In genomic region chr12:31589582-31589895, GRCh38 we compare ENCODE assay signal across 1 cellular context.
TF ChIP-seq lines count a peak whose summit lies in the region.

No MANE protein-coding gene starts in this region.

TF ChIP-seq in GM12878, 131 proteins besides CTCF, POLR2A, EP300 and RAD21 (continued from another document and continues in another):
- TF ChIP-seq, protein P1, sequence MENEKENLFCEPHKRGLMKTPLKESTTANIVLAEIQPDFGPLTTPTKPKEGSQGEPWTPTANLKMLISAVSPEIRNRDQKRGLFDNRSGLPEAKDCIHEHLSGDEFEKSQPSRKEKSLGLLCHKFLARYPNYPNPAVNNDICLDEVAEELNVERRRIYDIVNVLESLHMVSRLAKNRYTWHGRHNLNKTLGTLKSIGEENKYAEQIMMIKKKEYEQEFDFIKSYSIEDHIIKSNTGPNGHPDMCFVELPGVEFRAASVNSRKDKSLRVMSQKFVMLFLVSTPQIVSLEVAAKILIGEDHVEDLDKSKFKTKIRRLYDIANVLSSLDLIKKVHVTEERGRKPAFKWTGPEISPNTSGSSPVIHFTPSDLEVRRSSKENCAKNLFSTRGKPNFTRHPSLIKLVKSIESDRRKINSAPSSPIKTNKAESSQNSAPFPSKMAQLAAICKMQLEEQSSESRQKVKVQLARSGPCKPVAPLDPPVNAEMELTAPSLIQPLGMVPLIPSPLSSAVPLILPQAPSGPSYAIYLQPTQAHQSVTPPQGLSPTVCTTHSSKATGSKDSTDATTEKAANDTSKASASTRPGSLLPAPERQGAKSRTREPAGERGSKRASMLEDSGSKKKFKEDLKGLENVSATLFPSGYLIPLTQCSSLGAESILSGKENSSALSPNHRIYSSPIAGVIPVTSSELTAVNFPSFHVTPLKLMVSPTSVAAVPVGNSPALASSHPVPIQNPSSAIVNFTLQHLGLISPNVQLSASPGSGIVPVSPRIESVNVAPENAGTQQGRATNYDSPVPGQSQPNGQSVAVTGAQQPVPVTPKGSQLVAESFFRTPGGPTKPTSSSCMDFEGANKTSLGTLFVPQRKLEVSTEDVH (IDR thresholded peaks at IDR 0.05; ENCODE audit: low read depth, partially characterized antibody) = no peak
- TF ChIP-seq IKZF2 (IDR thresholded peaks at IDR 0.05) (no peak), SMARCA5 (IDR thresholded peaks at IDR 0.05) (no peak), CHD2 (IDR thresholded peaks at IDR 0.05; ENCODE audit: borderline replicate concordance, low read depth, low read length) (no peak), TCF12 (IDR thresholded peaks at IDR 0.05; ENCODE audit: low read depth, low read length) (no peak), RCOR1 (conservative IDR thresholded peaks at IDR 0.05; ENCODE audit: low read depth, low read length) (no peak), SRF (IDR thresholded peaks at IDR 0.05; ENCODE audit: low read depth in 2 of 2, low read length in 2 of 2) (no peak), CREB1 (IDR thresholded peaks at IDR 0.05; ENCODE audit: low read depth) (peak; percentile 83), ZNF592 (IDR thresholded peaks at IDR 0.05) (no peak), EGR1 (IDR thresholded peaks at IDR 0.05; ENCODE audit: borderline replicate concordance in 1 of 2, low read depth in 2 of 2, low read length in 2 of 2) (0 out of 3 replicates have a peak, but pooled peaks of 1 of the 2 experiments have one; percentile 12), BACH1 (IDR thresholded peaks at IDR 0.05; ENCODE audit: borderline replicate concordance) (no peak), SP1 (IDR thresholded peaks at IDR 0.05; ENCODE audit: low read depth, low read length) (no peak), ZNF217 (IDR thresholded peaks at IDR 0.05) (no peak), MTA2 (IDR thresholded peaks at IDR 0.05; ENCODE audit: low read depth) (no peak), FOXM1 (IDR thresholded peaks at IDR 0.05; ENCODE audit: low read depth, low read length) (no peak), RELB (IDR thresholded peaks at IDR 0.05; ENCODE audit: low read depth) (no peak), NR2C1 (IDR thresholded peaks at IDR 0.05) (no peak), ZNF622 (IDR thresholded peaks at IDR 0.05) (no peak), NBN (IDR thresholded peaks at IDR 0.05) (no peak), ZBTB4 (CRISPR knock-in tag; IDR thresholded peaks at IDR 0.05) (no peak), USF1 (IDR thresholded peaks at IDR 0.05; ENCODE audit: borderline replicate concordance, extremely low read length, insufficient read depth, low read depth, low read length) (no peak), CBX3 (IDR thresholded peaks at IDR 0.05; ENCODE audit: borderline replicate concordance, low read depth) (no peak), ETV6 (conservative IDR thresholded peaks at IDR 0.05 in 1 of 2, IDR thresholded peaks at IDR 0.05 in 1 of 2; ENCODE audit: borderline replicate concordance in 1 of 2, low read depth in 1 of 2) (no peak), BCL3 (IDR thresholded peaks at IDR 0.05; ENCODE audit: borderline replicate concordance, insufficient read depth, low read depth, low read length, poor library complexity, severe bottlenecking) (no peak), CEBPB (IDR thresholded peaks at IDR 0.05; ENCODE audit: borderline replicate concordance in 1 of 2, low read depth in 2 of 2, low read length in 2 of 2) (no peak)
- TF ChIP-seq, protein P2, sequence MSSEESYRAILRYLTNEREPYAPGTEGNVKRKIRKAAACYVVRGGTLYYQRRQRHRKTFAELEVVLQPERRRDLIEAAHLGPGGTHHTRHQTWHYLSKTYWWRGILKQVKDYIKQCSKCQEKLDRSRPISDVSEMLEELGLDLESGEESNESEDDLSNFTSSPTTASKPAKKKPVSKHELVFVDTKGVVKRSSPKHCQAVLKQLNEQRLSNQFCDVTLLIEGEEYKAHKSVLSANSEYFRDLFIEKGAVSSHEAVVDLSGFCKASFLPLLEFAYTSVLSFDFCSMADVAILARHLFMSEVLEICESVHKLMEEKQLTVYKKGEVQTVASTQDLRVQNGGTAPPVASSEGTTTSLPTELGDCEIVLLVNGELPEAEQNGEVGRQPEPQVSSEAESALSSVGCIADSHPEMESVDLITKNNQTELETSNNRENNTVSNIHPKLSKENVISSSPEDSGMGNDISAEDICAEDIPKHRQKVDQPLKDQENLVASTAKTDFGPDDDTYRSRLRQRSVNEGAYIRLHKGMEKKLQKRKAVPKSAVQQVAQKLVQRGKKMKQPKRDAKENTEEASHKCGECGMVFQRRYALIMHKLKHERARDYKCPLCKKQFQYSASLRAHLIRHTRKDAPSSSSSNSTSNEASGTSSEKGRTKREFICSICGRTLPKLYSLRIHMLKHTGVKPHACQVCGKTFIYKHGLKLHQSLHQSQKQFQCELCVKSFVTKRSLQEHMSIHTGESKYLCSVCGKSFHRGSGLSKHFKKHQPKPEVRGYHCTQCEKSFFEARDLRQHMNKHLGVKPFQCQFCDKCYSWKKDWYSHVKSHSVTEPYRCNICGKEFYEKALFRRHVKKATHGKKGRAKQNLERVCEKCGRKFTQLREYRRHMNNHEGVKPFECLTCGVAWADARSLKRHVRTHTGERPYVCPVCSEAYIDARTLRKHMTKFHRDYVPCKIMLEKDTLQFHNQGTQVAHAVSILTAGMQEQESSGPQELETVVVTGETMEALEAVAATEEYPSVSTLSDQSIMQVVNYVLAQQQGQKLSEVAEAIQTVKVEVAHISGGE (CRISPR knock-in tag; IDR thresholded peaks at IDR 0.05) = no peak
- TF ChIP-seq, protein P3, sequence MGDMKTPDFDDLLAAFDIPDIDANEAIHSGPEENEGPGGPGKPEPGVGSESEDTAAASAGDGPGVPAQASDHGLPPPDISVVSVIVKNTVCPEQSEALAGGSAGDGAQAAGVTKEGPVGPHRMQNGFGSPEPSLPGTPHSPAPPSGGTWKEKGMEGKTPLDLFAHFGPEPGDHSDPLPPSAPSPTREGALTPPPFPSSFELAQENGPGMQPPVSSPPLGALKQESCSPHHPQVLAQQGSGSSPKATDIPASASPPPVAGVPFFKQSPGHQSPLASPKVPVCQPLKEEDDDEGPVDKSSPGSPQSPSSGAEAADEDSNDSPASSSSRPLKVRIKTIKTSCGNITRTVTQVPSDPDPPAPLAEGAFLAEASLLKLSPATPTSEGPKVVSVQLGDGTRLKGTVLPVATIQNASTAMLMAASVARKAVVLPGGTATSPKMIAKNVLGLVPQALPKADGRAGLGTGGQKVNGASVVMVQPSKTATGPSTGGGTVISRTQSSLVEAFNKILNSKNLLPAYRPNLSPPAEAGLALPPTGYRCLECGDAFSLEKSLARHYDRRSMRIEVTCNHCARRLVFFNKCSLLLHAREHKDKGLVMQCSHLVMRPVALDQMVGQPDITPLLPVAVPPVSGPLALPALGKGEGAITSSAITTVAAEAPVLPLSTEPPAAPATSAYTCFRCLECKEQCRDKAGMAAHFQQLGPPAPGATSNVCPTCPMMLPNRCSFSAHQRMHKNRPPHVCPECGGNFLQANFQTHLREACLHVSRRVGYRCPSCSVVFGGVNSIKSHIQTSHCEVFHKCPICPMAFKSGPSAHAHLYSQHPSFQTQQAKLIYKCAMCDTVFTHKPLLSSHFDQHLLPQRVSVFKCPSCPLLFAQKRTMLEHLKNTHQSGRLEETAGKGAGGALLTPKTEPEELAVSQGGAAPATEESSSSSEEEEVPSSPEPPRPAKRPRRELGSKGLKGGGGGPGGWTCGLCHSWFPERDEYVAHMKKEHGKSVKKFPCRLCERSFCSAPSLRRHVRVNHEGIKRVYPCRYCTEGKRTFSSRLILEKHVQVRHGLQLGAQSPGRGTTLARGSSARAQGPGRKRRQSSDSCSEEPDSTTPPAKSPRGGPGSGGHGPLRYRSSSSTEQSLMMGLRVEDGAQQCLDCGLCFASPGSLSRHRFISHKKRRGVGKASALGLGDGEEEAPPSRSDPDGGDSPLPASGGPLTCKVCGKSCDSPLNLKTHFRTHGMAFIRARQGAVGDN (IDR thresholded peaks at IDR 0.05) = no peak
- TF ChIP-seq, protein P4, sequence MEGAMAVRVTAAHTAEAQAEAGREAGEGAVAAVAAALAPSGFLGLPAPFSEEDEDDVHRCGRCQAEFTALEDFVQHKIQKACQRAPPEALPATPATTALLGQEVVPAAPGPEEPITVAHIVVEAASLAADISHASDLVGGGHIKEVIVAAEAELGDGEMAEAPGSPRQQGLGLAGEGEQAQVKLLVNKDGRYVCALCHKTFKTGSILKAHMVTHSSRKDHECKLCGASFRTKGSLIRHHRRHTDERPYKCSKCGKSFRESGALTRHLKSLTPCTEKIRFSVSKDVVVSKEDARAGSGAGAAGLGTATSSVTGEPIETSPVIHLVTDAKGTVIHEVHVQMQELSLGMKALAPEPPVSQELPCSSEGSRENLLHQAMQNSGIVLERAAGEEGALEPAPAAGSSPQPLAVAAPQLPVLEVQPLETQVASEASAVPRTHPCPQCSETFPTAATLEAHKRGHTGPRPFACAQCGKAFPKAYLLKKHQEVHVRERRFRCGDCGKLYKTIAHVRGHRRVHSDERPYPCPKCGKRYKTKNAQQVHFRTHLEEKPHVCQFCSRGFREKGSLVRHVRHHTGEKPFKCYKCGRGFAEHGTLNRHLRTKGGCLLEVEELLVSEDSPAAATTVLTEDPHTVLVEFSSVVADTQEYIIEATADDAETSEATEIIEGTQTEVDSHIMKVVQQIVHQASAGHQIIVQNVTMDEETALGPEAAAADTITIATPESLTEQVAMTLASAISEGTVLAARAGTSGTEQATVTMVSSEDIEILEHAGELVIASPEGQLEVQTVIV (IDR thresholded peaks at IDR 0.05; ENCODE audit: borderline replicate concordance, partially characterized antibody) = no peak
